11 cellular contexts compared by ENCODE assay signal in genomic region chr11:73758451-73758850, GRCh38. TPM values are rescaled to one million over a fixed set of nuclear protein-coding genes. Genes with fewer than 3 reads are reported as not detected.
DNase-seq lines count a peak whose midpoint lies in the region; ATAC-seq and TF ChIP-seq lines count a peak whose summit lies in the region.
"Had no signal": no experiment of that assay in that cellular context is flagged by ENCODE, and none has a peak within 500 bp of the region (broad histone marks: within the 10 kb centered on the region; RNA-seq: fewer than 3 reads in every experiment).

No MANE protein-coding gene starts in this region.

- H3K27ac Mint-ChIP-seq in activated naive CD4-positive, alpha-beta T cell treated with anti-CD3 and anti-CD28 coated beads, Interleukin-2, amount 10 ng/mL, durations not matched to agents 7 days and 5 days = no peak overlapping the region
- H3K27ac Mint-ChIP-seq in activated B cell treated with CpG ODN at 0.5 μM for 24 hours = no peak overlapping the region

- peaks cover 18% of the 10 kb centered on the region for H3K36me3 Mint-ChIP-seq in activated naive CD4-positive, alpha-beta T cell treated with anti-CD3 and anti-CD28 coated beads, Interleukin-2, amount 10 ng/mL, durations not matched to agents 7 days and 5 days
- peaks cover 12% of the 10 kb centered on the region for H3K36me3 Mint-ChIP-seq in activated B cell treated with CpG ODN at 0.5 μM for 24 hours (ENCODE audit: low read depth)

- no peak for TF ChIP-seq EP300 in suprapubic skin (IDR thresholded peaks at IDR 0.05)

- intact Hi-C loops in activated B cell treated with CpG ODN at 0.5 μM for 24 hours (cut with micrococcal nuclease) = no loop called here

- ATAC-seq in activated B cell treated with CpG ODN at 0.5 μM for 24 hours (ENCODE audit: low read depth) (no peak), GM18519 (IDR thresholded peaks at IDR 0.05; ENCODE audit: low FRiP score, unreplicated experiment) (no peak), HG02840 (IDR thresholded peaks at IDR 0.05; ENCODE audit: low FRiP score, unreplicated experiment) (no peak)

- CTCF ChIA-PET in activated naive CD4-positive, alpha-beta T cell treated with anti-CD3 and anti-CD28 coated beads, Interleukin-2, amount 10 ng/mL, durations not matched to agents 7 days and 5 days (lab: Charles Lee) = interaction anchor here (1.4 kb wide), 1 partner anchor 173 kb away, joined by 4 read pairs; no protein-coding TSS in a partner anchor
- CTCF ChIA-PET in activated B cell treated with CpG ODN at 0.5 μM for 24 hours (lab: Charles Lee) = no interaction called here

- H3K9me3 Mint-ChIP-seq in activated naive CD4-positive, alpha-beta T cell treated with anti-CD3 and anti-CD28 coated beads, Interleukin-2, amount 10 ng/mL, durations not matched to agents 7 days and 5 days = no peaks in the 10 kb centered on the region
- no peaks in the 10 kb centered on the region for H3K9me3 Mint-ChIP-seq in activated B cell treated with CpG ODN at 0.5 μM for 24 hours

- H3K27ac ChIP-seq in suprapubic skin = no peak overlapping the region

- no peak for DNase-seq in activated naive CD4-positive, alpha-beta T cell treated with anti-CD3 and anti-CD28 coated beads, Interleukin-2, amount 10 ng/mL, durations not matched to agents 7 days and 5 days
- no peak for DNase-seq in activated naive CD4-positive, alpha-beta T cell treated with anti-CD3 and anti-CD28 coated beads, Interleukin-2, amount 50 U/mL, for 16 hours
- DNase-seq in activated B cell treated with CpG ODN at 0.5 μM for 24 hours (no peak), fibroblast of villous mesenchyme (ENCODE audit: low read depth) (no peak), suprapubic skin (ENCODE audit: low spot score in 2 of 2) (no peak), amygdala (lab: John Stamatoyannopoulos, UW) (no peak)
- DNase-seq: foreskin melanocyte, NCI-H510A, small intestine had no signal

- no peaks in the 10 kb centered on the region for H3K27me3 ChIP-seq in suprapubic skin

- H3K4me3 ChIP-seq in fibroblast of villous mesenchyme (ENCODE audit: low read depth, low read length) (peak overlapping the region; percentile 98), suprapubic skin (peak overlapping the region; percentile 91)

- POLR2A ChIA-PET in activated B cell treated with CpG ODN at 0.5 μM for 24 hours (lab: Charles Lee) = no interaction called here

- no peaks in the 10 kb centered on the region for H3K36me3 ChIP-seq in suprapubic skin

- H3K27me3 Mint-ChIP-seq in activated naive CD4-positive, alpha-beta T cell treated with anti-CD3 and anti-CD28 coated beads, Interleukin-2, amount 10 ng/mL, durations not matched to agents 7 days and 5 days = no peaks in the 10 kb centered on the region
- H3K27me3 Mint-ChIP-seq in activated B cell treated with CpG ODN at 0.5 μM for 24 hours = no peaks in the 10 kb centered on the region

- TF ChIP-seq CTCF in activated B cell treated with CpG ODN at 0.5 μM for 24 hours (IDR thresholded peaks at IDR 0.05) (no peak), fibroblast of villous mesenchyme (IDR thresholded peaks at IDR 0.05; ENCODE audit: insufficient read depth, low read depth, low read length) (no peak), suprapubic skin (IDR thresholded peaks at IDR 0.05) (no peak)

- no peaks in the 10 kb centered on the region for H3K9me3 ChIP-seq in suprapubic skin

- peaks cover 30% of the 10 kb centered on the region for H3K4me1 Mint-ChIP-seq in activated naive CD4-positive, alpha-beta T cell treated with anti-CD3 and anti-CD28 coated beads, Interleukin-2, amount 10 ng/mL, durations not matched to agents 7 days and 5 days
- H3K4me1 Mint-ChIP-seq in activated B cell treated with CpG ODN at 0.5 μM for 24 hours = peaks cover 28% of the 10 kb centered on the region

- H3K4me1 ChIP-seq in suprapubic skin = peaks cover 37% of the 10 kb centered on the region

- no peak for TF ChIP-seq POLR2A in suprapubic skin (IDR thresholded peaks at IDR 0.05)

- whole genome bisulfite sequencing in suprapubic skin = 56% methylated on average over 1 of the region's 1 CpG

- H3K4me3 Mint-ChIP-seq in activated naive CD4-positive, alpha-beta T cell treated with anti-CD3 and anti-CD28 coated beads, Interleukin-2, amount 10 ng/mL, durations not matched to agents 7 days and 5 days = peak overlapping the region; percentile 86
- peak overlapping the region; percentile 1 for H3K4me3 Mint-ChIP-seq in activated B cell treated with CpG ODN at 0.5 μM for 24 hours

RNA-seq across cellular contexts. Expression of gene RAB6A, which starts 2.4 kb away (rescaled TPM):
- total RNA-seq in activated B cell treated with CpG ODN at 0.5 μM for 24 hours (53.3 and 61.0 TPM in 2 replicates), fibroblast of villous mesenchyme (123 and 153 TPM in 2 replicates), suprapubic skin (100 to 1,000 TPM in 3 of 4 donors, 10 to 100 TPM in 1; 89.7 to 182 (median 113) TPM)

RNA-seq across cellular contexts. Expression of gene MRPL48, which starts 29.2 kb away (rescaled TPM):
- 38.3 and 40.6 TPM in 2 replicates for total RNA-seq in activated B cell treated with CpG ODN at 0.5 μM for 24 hours
- 22.5 and 30.3 TPM in 2 replicates for total RNA-seq in fibroblast of villous mesenchyme
- total RNA-seq in suprapubic skin = 10 to 100 TPM; 10.5 to 24.4 (median 15.4) TPM
